In the genomic region with DNA sequence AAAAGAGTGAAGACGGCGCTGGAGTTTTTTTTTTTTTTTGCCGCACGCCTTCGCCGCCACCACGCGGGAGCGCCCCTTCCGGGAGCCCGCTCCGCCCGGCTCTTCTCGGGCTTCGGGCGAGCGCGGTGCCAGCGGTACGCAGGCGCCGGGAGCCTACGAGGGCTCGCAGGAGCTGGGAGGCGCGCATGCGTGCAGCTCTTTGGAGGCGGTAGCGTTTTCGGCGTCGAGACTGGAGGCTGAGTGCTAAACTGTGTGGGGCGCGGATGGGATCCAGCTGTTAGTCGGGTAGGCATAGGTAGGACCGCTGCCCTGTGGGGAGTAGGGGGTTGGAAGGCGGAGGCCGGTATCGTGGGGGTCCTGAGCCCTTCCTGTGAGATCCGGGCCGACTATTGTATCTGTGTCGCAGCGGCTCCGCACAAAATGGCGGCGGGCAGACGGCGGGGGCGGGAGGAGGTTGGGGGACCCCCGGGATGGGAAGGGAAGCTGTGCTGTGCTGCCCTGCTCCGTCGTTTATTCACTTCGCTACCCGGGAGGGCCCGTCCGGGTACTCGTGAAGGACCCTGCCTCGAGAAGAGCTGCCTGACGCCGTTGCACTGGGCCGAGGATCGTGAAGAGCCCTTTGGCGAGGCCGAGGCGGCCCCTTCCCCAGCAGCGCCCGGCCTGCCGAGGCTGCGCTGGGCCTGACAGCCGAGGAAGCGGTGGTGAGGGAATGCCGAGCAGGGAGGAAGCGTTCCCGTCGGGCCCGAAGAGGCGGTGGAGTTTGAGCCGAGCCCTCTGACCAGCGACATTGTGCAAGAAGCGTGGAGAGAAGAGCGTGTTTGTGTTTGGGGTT, we compare ENCODE assay signal across 1 cellular context.
TF ChIP-seq lines count a peak whose summit lies in the region.

A gene with protein sequence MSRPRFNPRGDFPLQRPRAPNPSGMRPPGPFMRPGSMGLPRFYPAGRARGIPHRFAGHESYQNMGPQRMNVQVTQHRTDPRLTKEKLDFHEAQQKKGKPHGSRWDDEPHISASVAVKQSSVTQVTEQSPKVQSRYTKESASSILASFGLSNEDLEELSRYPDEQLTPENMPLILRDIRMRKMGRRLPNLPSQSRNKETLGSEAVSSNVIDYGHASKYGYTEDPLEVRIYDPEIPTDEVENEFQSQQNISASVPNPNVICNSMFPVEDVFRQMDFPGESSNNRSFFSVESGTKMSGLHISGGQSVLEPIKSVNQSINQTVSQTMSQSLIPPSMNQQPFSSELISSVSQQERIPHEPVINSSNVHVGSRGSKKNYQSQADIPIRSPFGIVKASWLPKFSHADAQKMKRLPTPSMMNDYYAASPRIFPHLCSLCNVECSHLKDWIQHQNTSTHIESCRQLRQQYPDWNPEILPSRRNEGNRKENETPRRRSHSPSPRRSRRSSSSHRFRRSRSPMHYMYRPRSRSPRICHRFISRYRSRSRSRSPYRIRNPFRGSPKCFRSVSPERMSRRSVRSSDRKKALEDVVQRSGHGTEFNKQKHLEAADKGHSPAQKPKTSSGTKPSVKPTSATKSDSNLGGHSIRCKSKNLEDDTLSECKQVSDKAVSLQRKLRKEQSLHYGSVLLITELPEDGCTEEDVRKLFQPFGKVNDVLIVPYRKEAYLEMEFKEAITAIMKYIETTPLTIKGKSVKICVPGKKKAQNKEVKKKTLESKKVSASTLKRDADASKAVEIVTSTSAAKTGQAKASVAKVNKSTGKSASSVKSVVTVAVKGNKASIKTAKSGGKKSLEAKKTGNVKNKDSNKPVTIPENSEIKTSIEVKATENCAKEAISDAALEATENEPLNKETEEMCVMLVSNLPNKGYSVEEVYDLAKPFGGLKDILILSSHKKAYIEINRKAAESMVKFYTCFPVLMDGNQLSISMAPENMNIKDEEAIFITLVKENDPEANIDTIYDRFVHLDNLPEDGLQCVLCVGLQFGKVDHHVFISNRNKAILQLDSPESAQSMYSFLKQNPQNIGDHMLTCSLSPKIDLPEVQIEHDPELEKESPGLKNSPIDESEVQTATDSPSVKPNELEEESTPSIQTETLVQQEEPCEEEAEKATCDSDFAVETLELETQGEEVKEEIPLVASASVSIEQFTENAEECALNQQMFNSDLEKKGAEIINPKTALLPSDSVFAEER (N-terminal part only) (plus strand): TSS at position 202 of the 832 bp plus-strand sequence. CDS start 17,173 bp downstream, outside the sequence.

TF ChIP-seq in HepG2, 621 proteins besides CTCF, POLR2A, EP300 and RAD21 (continued from another document and continues in another):
- TF ChIP-seq PAXIP1 (CRISPR knock-in tag; conservative IDR thresholded peaks at IDR 0.05) (peak; percentile 55; the same call in 1 of the 2 replicates), ZNF224 (CRISPR knock-in tag; IDR thresholded peaks at IDR 0.05) (no peak), ELF3 (CRISPR knock-in tag; IDR thresholded peaks at IDR 0.05) (no peak), TCF12 (IDR thresholded peaks at IDR 0.05) (no peak), TCF12 (CRISPR knock-in tag; IDR thresholded peaks at IDR 0.05) (no peak), ZSCAN9 (CRISPR knock-in tag; IDR thresholded peaks at IDR 0.05; ENCODE audit: borderline replicate concordance) (0 out of 2 replicates have a peak, but pooled peaks have one; percentile 17), ZNF607 (CRISPR knock-in tag; IDR thresholded peaks at IDR 0.05; ENCODE audit: borderline replicate concordance) (no peak; the same call in 1 of the 2 replicates), HNF4G (IDR thresholded peaks at IDR 0.05; ENCODE audit: borderline replicate concordance, low read depth, low read length) (peak; percentile 72), HNF4G (CRISPR knock-in tag; IDR thresholded peaks at IDR 0.05; ENCODE audit: borderline replicate concordance, low read depth) (0 out of 2 replicates have a peak, but pooled peaks have one; percentile 42), ZSCAN30 (CRISPR knock-in tag; IDR thresholded peaks at IDR 0.05) (no peak), ZNF235 (CRISPR knock-in tag; IDR thresholded peaks at IDR 0.05; ENCODE audit: borderline replicate concordance) (no peak; the same call in 1 of the 2 replicates), TFAP4 (IDR thresholded peaks at IDR 0.05; ENCODE audit: borderline replicate concordance, low read depth) (peak; percentile 35; the same call in 1 of the 2 replicates), THRA (CRISPR knock-in tag; IDR thresholded peaks at IDR 0.05; ENCODE audit: borderline replicate concordance) (no peak), HNRNPH1 (optimal IDR thresholded peaks at IDR 0.05; ENCODE audit: low read depth, low read length) (no peak), AGO1 (IDR thresholded peaks at IDR 0.05; ENCODE audit: low read depth, low read length, poor library complexity, severe bottlenecking) (no peak), BRD4 (CRISPR knock-in tag; IDR thresholded peaks at IDR 0.05) (no peak; the same call in none of the 2 replicates), ZNF557 (CRISPR knock-in tag; IDR thresholded peaks at IDR 0.05) (0 out of 2 replicates have a peak, but pooled peaks have one; percentile 38), ZC3H4 (CRISPR knock-in tag; IDR thresholded peaks at IDR 0.05; ENCODE audit: borderline replicate concordance) (no peak), FIP1L1 (IDR thresholded peaks at IDR 0.05; ENCODE audit: borderline replicate concordance, insufficient read depth, low read depth, low read length) (peak; percentile 88; the same call in 1 of the 2 replicates), TEAD2 (CRISPR knock-in tag; IDR thresholded peaks at IDR 0.05) (peak; percentile 69; the same call in 1 of the 2 replicates), NFE2L1 (CRISPR knock-in tag; IDR thresholded peaks at IDR 0.05; ENCODE audit: borderline replicate concordance) (no peak), TARDBP (CRISPR knock-in tag; IDR thresholded peaks at IDR 0.05) (peak; percentile 83; the same call in 1 of the 2 replicates), BHLHE40 (IDR thresholded peaks at IDR 0.05; ENCODE audit: low read length) (0 out of 2 replicates have a peak, but pooled peaks have one; percentile 1), ZNF383 (CRISPR knock-in tag; IDR thresholded peaks at IDR 0.05; ENCODE audit: borderline replicate concordance) (no peak), ZNF432 (CRISPR knock-in tag; IDR thresholded peaks at IDR 0.05; ENCODE audit: borderline replicate concordance) (no peak), RFX3 (CRISPR knock-in tag; IDR thresholded peaks at IDR 0.05) (no peak), ZNF546 (CRISPR knock-in tag; conservative IDR thresholded peaks at IDR 0.05) (peak; percentile 69; the same call in 1 of the 2 replicates), ZMAT3 (CRISPR knock-in tag; conservative IDR thresholded peaks at IDR 0.05) (peak; percentile 65; the same call in 1 of the 2 replicates), BORCS8-MEF2B (CRISPR knock-in tag; IDR thresholded peaks at IDR 0.05) (peak; percentile 95; the same call in 1 of the 2 replicates), HMGXB3 (CRISPR knock-in tag; IDR thresholded peaks at IDR 0.05; ENCODE audit: borderline replicate concordance) (peak; percentile 20; the same call in 1 of the 2 replicates), ZFP1 (CRISPR knock-in tag; IDR thresholded peaks at IDR 0.05) (no peak), ZNF570 (CRISPR knock-in tag; IDR thresholded peaks at IDR 0.05; ENCODE audit: borderline replicate concordance) (no peak), ZSCAN31 (CRISPR knock-in tag; IDR thresholded peaks at IDR 0.05; ENCODE audit: low read depth) (peak; percentile 92), SP2 (CRISPR knock-in tag; IDR thresholded peaks at IDR 0.05) (no peak)
- TF ChIP-seq, protein P1, sequence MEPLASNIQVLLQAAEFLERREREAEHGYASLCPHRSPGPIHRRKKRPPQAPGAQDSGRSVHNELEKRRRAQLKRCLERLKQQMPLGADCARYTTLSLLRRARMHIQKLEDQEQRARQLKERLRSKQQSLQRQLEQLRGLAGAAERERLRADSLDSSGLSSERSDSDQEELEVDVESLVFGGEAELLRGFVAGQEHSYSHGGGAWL (CRISPR knock-in tag; IDR thresholded peaks at IDR 0.05) = peak; percentile 81
- TF ChIP-seq, protein P2, sequence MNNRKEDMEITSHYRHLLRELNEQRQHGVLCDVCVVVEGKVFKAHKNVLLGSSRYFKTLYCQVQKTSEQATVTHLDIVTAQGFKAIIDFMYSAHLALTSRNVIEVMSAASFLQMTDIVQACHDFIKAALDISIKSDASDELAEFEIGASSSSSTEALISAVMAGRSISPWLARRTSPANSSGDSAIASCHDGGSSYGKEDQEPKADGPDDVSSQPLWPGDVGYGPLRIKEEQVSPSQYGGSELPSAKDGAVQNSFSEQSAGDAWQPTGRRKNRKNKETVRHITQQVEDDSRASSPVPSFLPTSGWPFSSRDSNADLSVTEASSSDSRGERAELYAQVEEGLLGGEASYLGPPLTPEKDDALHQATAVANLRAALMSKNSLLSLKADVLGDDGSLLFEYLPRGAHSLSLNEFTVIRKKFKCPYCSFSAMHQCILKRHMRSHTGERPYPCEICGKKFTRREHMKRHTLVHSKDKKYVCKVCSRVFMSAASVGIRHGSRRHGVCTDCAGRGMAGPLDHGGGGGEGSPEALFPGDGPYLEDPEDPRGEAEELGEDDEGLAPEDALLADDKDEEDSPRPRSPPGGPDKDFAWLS (CRISPR knock-in tag; IDR thresholded peaks at IDR 0.05; ENCODE audit: borderline replicate concordance) = no peak
- TF ChIP-seq, protein P3, sequence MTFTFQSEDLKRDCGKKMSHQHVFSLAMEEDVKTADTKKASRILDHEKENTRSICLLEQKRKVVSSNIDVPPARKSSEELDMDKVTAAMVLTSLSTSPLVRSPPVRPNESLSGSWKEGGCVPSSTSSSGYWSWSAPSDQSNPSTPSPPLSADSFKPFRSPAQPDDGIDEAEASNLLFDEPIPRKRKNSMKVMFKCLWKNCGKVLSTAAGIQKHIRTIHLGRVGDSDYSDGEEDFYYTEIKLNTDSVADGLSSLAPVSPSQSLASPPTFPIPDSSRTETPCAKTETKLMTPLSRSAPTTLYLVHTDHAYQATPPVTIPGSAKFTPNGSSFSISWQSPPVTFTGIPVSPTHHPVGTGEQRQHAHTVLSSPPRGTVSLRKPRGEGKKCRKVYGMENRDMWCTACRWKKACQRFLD (CRISPR knock-in tag; IDR thresholded peaks at IDR 0.05; ENCODE audit: borderline replicate concordance) = 0 out of 2 replicates have a peak, but pooled peaks have one; percentile 12
